ENCODE assay signal across 8 cellular contexts in genomic region chr16:3129137-3130131, GRCh38. TPM values are rescaled to one million over a fixed set of nuclear protein-coding genes. Genes with fewer than 3 reads are reported as not detected.
DNase-seq lines count a peak whose midpoint lies in the region; ATAC-seq, FAIRE-seq and TF ChIP-seq lines count a peak whose summit lies in the region.

No MANE protein-coding gene starts in this region.

- H3K9ac ChIP-seq in HepG2 (ENCODE audit: insufficient read depth, low read depth, low read length) = peak overlapping the region; percentile 40; the same call in 1 of the 2 replicates

- TF ChIP-seq CTCF in choroid plexus epithelial cell (conservative IDR thresholded peaks at IDR 0.05; ENCODE audit: low read depth, low read length) (peak; percentile 96), HepG2 (CRISPR knock-in tag; IDR thresholded peaks at IDR 0.05) (peak; percentile 88)

- H3K79me2 ChIP-seq in HepG2 (ENCODE audit: insufficient read depth, low read length) = peaks cover 13% of the 10 kb centered on the region

- H3K36me3 ChIP-seq in HepG2 (replicated peaks in 1 of 2; ENCODE audit: control insufficient read depth in 1 of 2, insufficient read depth in 2 of 2, low read length in 2 of 2) = 0 out of 5 replicates have a peak, but pooled peaks cover 0 to 2% of the 10 kb centered on the region in 2 experiments

- BruUV-seq in HepG2 (replicated peaks; lab: Mats Ljungman, UMichigan) = no TSS peak

- TF ChIP-seq EP300 in HepG2 (IDR thresholded peaks at IDR 0.05; ENCODE audit: low read depth in 2 of 2, low read length in 2 of 2) = no peak
- TF ChIP-seq EP300 in HepG2 (CRISPR knock-in tag; IDR thresholded peaks at IDR 0.05; ENCODE audit: borderline replicate concordance) = no peak

- 37% methylated on average over 24 of the region's 28 CpGs for WGBS in HepG2 (ENCODE audit: low lambda C conversion rate)

- CTCF ChIA-PET in HepG2 (lab: Yijun Ruan, JAX; ENCODE audit: low intra/inter-chr PET ratio, low total read pairs) = interaction anchor here (1.0 to 1.8 kb wide), 4 partner anchors 28 to 37 kb away, joined by 3 to 6 read pairs (median 4); no protein-coding TSS in a partner anchor

- peaks cover 46% of the 10 kb centered on the region for H3K4me1 ChIP-seq in HepG2 (ENCODE audit: insufficient read depth, low read length)

- H4K20me1 ChIP-seq in HepG2 (ENCODE audit: insufficient read depth, low read length) = peaks cover 7% of the 10 kb centered on the region

- DNase-seq in ELR (ENCODE audit: low read depth) = peak; percentile 83
- peak; percentile 87 for DNase-seq in NCI-H460 (ENCODE audit: extremely low read depth, low read depth)
- DNase-seq in choroid plexus epithelial cell (ENCODE audit: low read depth) = peak; percentile 93
- DNase-seq in HepG2 (ENCODE audit: low spot score) = peak; percentile 82
- DNase-seq in stimulated activated CD4-positive, alpha-beta T cell treated with anti-CD3 and anti-CD28 coated beads, Interleukin-4, amount 100 ng/mL, for 1 hour = peak; percentile 63

- H3K27me3 ChIP-seq in HepG2 (ENCODE audit: control insufficient read depth in 1 of 2, insufficient read depth in 2 of 2, low read length in 2 of 2) = no peaks in the 10 kb centered on the region; a peak in 1 of 5 replicates

- peak overlapping the region; percentile 73 for H3K4me2 ChIP-seq in HepG2 (ENCODE audit: low read depth, low read length)

- intact Hi-C loops in HepG2 (cut with micrococcal nuclease; ENCODE audit: unreplicated experiment) = loop anchor here (2.0 to 5.0 kb wide), 3 partner anchors 32 to 71 kb away; partner anchors contain the start of gene ZSCAN10

- peak; percentile 4 for FAIRE-seq in HepG2 (lab: Jason Lieb, UNC)

- H3K9me3 ChIP-seq in HepG2 (ENCODE audit: low read length) = no peaks in the 10 kb centered on the region

- TF ChIP-seq POLR2A in HepG2 (IDR thresholded peaks at IDR 0.05; ENCODE audit: insufficient read depth in 1 of 2, low read depth in 2 of 2, low read length in 2 of 2) = peak in 1 of 2 experiments; percentile 39; a peak in 1 of 4 replicates

- H2AFZ ChIP-seq in HepG2 (ENCODE audit: low read length) = no peak overlapping the region

- in situ Hi-C loops in HepG2 (cut with HindIII; ENCODE audit: extremely low pct_ligation_motif_present, low pct_unique_long_range_greater_than_20kb) = no loop called here

- no peak overlapping the region for H3K27ac ChIP-seq in HepG2 (ENCODE audit: extremely low read length, insufficient read depth, low read length)

- peak; percentile 70 for ATAC-seq in HG02798 (IDR thresholded peaks at IDR 0.05; ENCODE audit: poor library complexity, unreplicated experiment)
- peak; percentile 66 to 77 for ATAC-seq in activated CD4-positive, CD25-positive, alpha-beta regulatory T cell treated with anti-CD3 and anti-CD28 coated beads, Interleukin-2, amount 50 U/mL, for 24 hours
- peak; percentile 44 for ATAC-seq in HepG2
- ATAC-seq in HG03457 (IDR thresholded peaks at IDR 0.05; ENCODE audit: unreplicated experiment) = no peak

- H3K4me3 ChIP-seq in choroid plexus epithelial cell (ENCODE audit: low read depth, low read length) (peak overlapping the region; percentile 53), HepG2 (replicated peaks in 1 of 3; ENCODE audit: insufficient read depth in 1 of 3, low read depth in 2 of 3, low read length in 3 of 3) (peak overlapping the region; percentile 25 to 67 (median 47); a peak in 5 of 6 replicates)

- peak; percentile 72 for TF ChIP-seq RAD21 in HepG2 (CRISPR knock-in tag; IDR thresholded peaks at IDR 0.05)

- POLR2A ChIA-PET in HepG2 (lab: Yijun Ruan, JAX) = interaction anchor here (0.8 to 2.8 kb wide), 13 partner anchors 16 to 105 kb away, joined by 3 to 17 read pairs (median 4); partner anchors contain the start of gene IL32

RNA-seq across cellular contexts. Expression of gene ZNF213, which starts 5.4 kb away (rescaled TPM):
- 4.5 and 5.0 TPM in 2 replicates for total RNA-seq in NCI-H460 (2014; rRNA removed; shearing (Covaris generic))
- 3.2 and 7.9 TPM in 2 replicates for polyA plus RNA-seq in NCI-H460 (2014; cell fraction: nucleus; rRNA removed)
- 0.97 and 1.2 TPM in 2 replicates for total RNA-seq in HepG2 (2016; rRNA removed; fragmentation: Illumina TruSeq; extraction: Trizol)
- 0.51 and 0.71 TPM in 2 replicates for total RNA-seq in HepG2 (2016; cell fraction: cytosol; rRNA removed; fragmentation: Illumina TruSeq; extraction: Trizol; ENCODE audit: low read depth)
- 0.78 and 0.92 TPM in 2 replicates for total RNA-seq in HepG2 (2016; cell fraction: insoluble cytoplasmic fraction; rRNA removed; fragmentation: Illumina TruSeq; extraction: Trizol)
- total RNA-seq in HepG2 (2016; cell fraction: membrane; rRNA removed; fragmentation: Illumina TruSeq; extraction: Trizol) = 1.7 and 2.6 TPM in 2 replicates
- 0.78 and 1.0 TPM in 2 replicates for total RNA-seq in HepG2 (2016; cell fraction: nucleus; rRNA removed; fragmentation: Illumina TruSeq; extraction: Trizol)
- polyA plus RNA-seq in HepG2 (2011; rRNA removed) = 0.59 and 0.77 TPM in 2 replicates
- polyA plus RNA-seq in HepG2 (2011; cell fraction: cytosol; rRNA removed) = 0.38 and 0.42 TPM in 2 replicates
- polyA plus RNA-seq in HepG2 (2011; cell fraction: nucleus; rRNA removed) = 1.5 and 1.7 TPM in 2 replicates
- polyA plus RNA-seq in HepG2 (2012) = 2.8 and 3.3 TPM in 2 replicates
- polyA plus RNA-seq in HepG2 (2016; cell fraction: cytosol; fragmentation: Illumina TruSeq; extraction: Trizol; ENCODE audit: low read depth) = 1.4 and 1.9 TPM in 2 replicates
- 2.2 and 3.9 TPM in 2 replicates for polyA plus RNA-seq in HepG2 (2016; cell fraction: insoluble cytoplasmic fraction; fragmentation: Illumina TruSeq; extraction: Trizol; ENCODE audit: low read depth)
- 3.0 and 3.5 TPM in 2 replicates for polyA plus RNA-seq in HepG2 (2016; cell fraction: membrane; fragmentation: Illumina TruSeq; extraction: Trizol; ENCODE audit: low read depth)
- polyA plus RNA-seq in HepG2 (2016; cell fraction: nucleus; fragmentation: Illumina TruSeq; extraction: Trizol; ENCODE audit: insufficient read depth, low read depth) = 2.6 and 3.8 TPM in 2 replicates
- 1.5 and 2.3 TPM in 2 replicates for polyA minus RNA-seq in HepG2 (2011; rRNA and poly(A)+ RNA removed; ENCODE audit: low replicate concordance)
- 2.1 and 2.5 TPM in 2 replicates for polyA minus RNA-seq in HepG2 (2011; cell fraction: cytosol; rRNA and poly(A)+ RNA removed)
- polyA minus RNA-seq in HepG2 (2011; cell fraction: nucleus; rRNA and poly(A)+ RNA removed) = 0.26 and 0.50 TPM in 2 replicates

RNA-seq across cellular contexts. Expression of gene ZNF205, which starts 17.0 kb away (rescaled TPM):
- total RNA-seq in NCI-H460 (2014; rRNA removed; shearing (Covaris generic)) = 12.0 and 13.5 TPM in 2 replicates
- 22.6 and 32.1 TPM in 2 replicates for polyA plus RNA-seq in NCI-H460 (2014; cell fraction: nucleus; rRNA removed)
- total RNA-seq in HepG2 (2016; rRNA removed; fragmentation: Illumina TruSeq; extraction: Trizol) = 6.7 and 10.2 TPM in 2 replicates
- total RNA-seq in HepG2 (2016; cell fraction: cytosol; rRNA removed; fragmentation: Illumina TruSeq; extraction: Trizol; ENCODE audit: low read depth) = 5.8 and 5.9 TPM in 2 replicates
- 6.7 and 10.6 TPM in 2 replicates for total RNA-seq in HepG2 (2016; cell fraction: insoluble cytoplasmic fraction; rRNA removed; fragmentation: Illumina TruSeq; extraction: Trizol)
- total RNA-seq in HepG2 (2016; cell fraction: membrane; rRNA removed; fragmentation: Illumina TruSeq; extraction: Trizol) = 12.3 and 12.5 TPM in 2 replicates
- 5.2 and 5.8 TPM in 2 replicates for total RNA-seq in HepG2 (2016; cell fraction: nucleus; rRNA removed; fragmentation: Illumina TruSeq; extraction: Trizol)
- 5.8 and 6.5 TPM in 2 replicates for polyA plus RNA-seq in HepG2 (2011; rRNA removed)
- polyA plus RNA-seq in HepG2 (2011; cell fraction: cytosol; rRNA removed) = 5.0 and 9.9 TPM in 2 replicates
- 22.3 and 26.1 TPM in 2 replicates for polyA plus RNA-seq in HepG2 (2011; cell fraction: nucleus; rRNA removed)
- polyA plus RNA-seq in HepG2 (2012) = 4.5 and 5.5 TPM in 2 replicates
- 6.1 and 6.3 TPM in 2 replicates for polyA plus RNA-seq in HepG2 (2016; cell fraction: cytosol; fragmentation: Illumina TruSeq; extraction: Trizol; ENCODE audit: low read depth)
- 7.6 and 8.3 TPM in 2 replicates for polyA plus RNA-seq in HepG2 (2016; cell fraction: insoluble cytoplasmic fraction; fragmentation: Illumina TruSeq; extraction: Trizol; ENCODE audit: low read depth)
- 8.5 and 10.4 TPM in 2 replicates for polyA plus RNA-seq in HepG2 (2016; cell fraction: membrane; fragmentation: Illumina TruSeq; extraction: Trizol; ENCODE audit: low read depth)
- polyA plus RNA-seq in HepG2 (2016; cell fraction: nucleus; fragmentation: Illumina TruSeq; extraction: Trizol; ENCODE audit: insufficient read depth, low read depth) = 13.2 and 13.4 TPM in 2 replicates
- 4.4 and 7.4 TPM in 2 replicates for polyA minus RNA-seq in HepG2 (2011; rRNA and poly(A)+ RNA removed; ENCODE audit: low replicate concordance)
- 2.8 and 3.6 TPM in 2 replicates for polyA minus RNA-seq in HepG2 (2011; cell fraction: cytosol; rRNA and poly(A)+ RNA removed)
- polyA minus RNA-seq in HepG2 (2011; cell fraction: nucleus; rRNA and poly(A)+ RNA removed) = 1.4 and 2.7 TPM in 2 replicates

RNA-seq across cellular contexts. Expression of gene ZSCAN10, which starts 30.3 kb away (rescaled TPM):
- 0.05 and 0.38 TPM in 2 replicates for total RNA-seq in NCI-H460 (2014; rRNA removed; shearing (Covaris generic))
- 0.58 TPM in 1 of 2 replicates, not detected in the other for polyA plus RNA-seq in NCI-H460 (2014; cell fraction: nucleus; rRNA removed)
- not detected in 2 replicates for total RNA-seq in HepG2 (2016; rRNA removed; fragmentation: Illumina TruSeq; extraction: Trizol)
- not detected in 2 replicates for total RNA-seq in HepG2 (2016; cell fraction: cytosol; rRNA removed; fragmentation: Illumina TruSeq; extraction: Trizol; ENCODE audit: low read depth)
- 0.06 TPM in 1 of 2 replicates, not detected in the other for total RNA-seq in HepG2 (2016; cell fraction: insoluble cytoplasmic fraction; rRNA removed; fragmentation: Illumina TruSeq; extraction: Trizol)
- total RNA-seq in HepG2 (2016; cell fraction: membrane; rRNA removed; fragmentation: Illumina TruSeq; extraction: Trizol) = not detected in 2 replicates
- 0.16 TPM in 1 of 2 replicates, not detected in the other for total RNA-seq in HepG2 (2016; cell fraction: nucleus; rRNA removed; fragmentation: Illumina TruSeq; extraction: Trizol)
- polyA plus RNA-seq in HepG2 (2011; rRNA removed) = not detected in 2 replicates
- polyA plus RNA-seq in HepG2 (2011; cell fraction: cytosol; rRNA removed) = 0.04 TPM in 1 of 2 replicates, not detected in the other
- polyA plus RNA-seq in HepG2 (2011; cell fraction: nucleus; rRNA removed) = 0.31 and 0.82 TPM in 2 replicates
- polyA plus RNA-seq in HepG2 (2012) = 0.11 and 0.17 TPM in 2 replicates
- polyA plus RNA-seq in HepG2 (2016; cell fraction: cytosol; fragmentation: Illumina TruSeq; extraction: Trizol; ENCODE audit: low read depth) = not detected in 2 replicates
- 0.16 TPM in 1 of 2 replicates, not detected in the other for polyA plus RNA-seq in HepG2 (2016; cell fraction: insoluble cytoplasmic fraction; fragmentation: Illumina TruSeq; extraction: Trizol; ENCODE audit: low read depth)
- not detected in 2 replicates for polyA plus RNA-seq in HepG2 (2016; cell fraction: membrane; fragmentation: Illumina TruSeq; extraction: Trizol; ENCODE audit: low read depth)
- polyA plus RNA-seq in HepG2 (2016; cell fraction: nucleus; fragmentation: Illumina TruSeq; extraction: Trizol; ENCODE audit: insufficient read depth, low read depth) = not detected in 2 replicates
- not detected in 2 replicates for polyA minus RNA-seq in HepG2 (2011; rRNA and poly(A)+ RNA removed; ENCODE audit: low replicate concordance)
- polyA minus RNA-seq in HepG2 (2011; cell fraction: cytosol; rRNA and poly(A)+ RNA removed) = not detected in 2 replicates
- not detected in 2 replicates for polyA minus RNA-seq in HepG2 (2011; cell fraction: nucleus; rRNA and poly(A)+ RNA removed)

RNA-seq across cellular contexts. Expression of gene OR1F1, which starts 58.6 kb away (rescaled TPM):
- total RNA-seq in NCI-H460 (2014; rRNA removed; shearing (Covaris generic)) = 0.58 and 0.67 TPM in 2 replicates
- not detected in 2 replicates for polyA plus RNA-seq in NCI-H460 (2014; cell fraction: nucleus; rRNA removed)
- not detected in 2 replicates for total RNA-seq in HepG2 (2016; rRNA removed; fragmentation: Illumina TruSeq; extraction: Trizol)
- total RNA-seq in HepG2 (2016; cell fraction: cytosol; rRNA removed; fragmentation: Illumina TruSeq; extraction: Trizol; ENCODE audit: low read depth) = not detected in 2 replicates
- 0.15 TPM in 1 of 2 replicates, not detected in the other for total RNA-seq in HepG2 (2016; cell fraction: insoluble cytoplasmic fraction; rRNA removed; fragmentation: Illumina TruSeq; extraction: Trizol)
- not detected in 2 replicates for total RNA-seq in HepG2 (2016; cell fraction: membrane; rRNA removed; fragmentation: Illumina TruSeq; extraction: Trizol)
- not detected in 2 replicates for total RNA-seq in HepG2 (2016; cell fraction: nucleus; rRNA removed; fragmentation: Illumina TruSeq; extraction: Trizol)
- polyA plus RNA-seq in HepG2 (2011; rRNA removed) = 0.90 and 0.97 TPM in 2 replicates
- polyA plus RNA-seq in HepG2 (2011; cell fraction: cytosol; rRNA removed) = 0.94 and 1.1 TPM in 2 replicates
- polyA plus RNA-seq in HepG2 (2011; cell fraction: nucleus; rRNA removed) = 0.88 and 1.3 TPM in 2 replicates
- polyA plus RNA-seq in HepG2 (2012) = 0.25 and 0.40 TPM in 2 replicates
- polyA plus RNA-seq in HepG2 (2016; cell fraction: cytosol; fragmentation: Illumina TruSeq; extraction: Trizol; ENCODE audit: low read depth) = not detected in 2 replicates
- not detected in 2 replicates for polyA plus RNA-seq in HepG2 (2016; cell fraction: insoluble cytoplasmic fraction; fragmentation: Illumina TruSeq; extraction: Trizol; ENCODE audit: low read depth)
- polyA plus RNA-seq in HepG2 (2016; cell fraction: membrane; fragmentation: Illumina TruSeq; extraction: Trizol; ENCODE audit: low read depth) = not detected in 2 replicates
- 0.53 TPM in 1 of 2 replicates, not detected in the other for polyA plus RNA-seq in HepG2 (2016; cell fraction: nucleus; fragmentation: Illumina TruSeq; extraction: Trizol; ENCODE audit: insufficient read depth, low read depth)
- polyA minus RNA-seq in HepG2 (2011; rRNA and poly(A)+ RNA removed; ENCODE audit: low replicate concordance) = 4.7 and 5.0 TPM in 2 replicates
- polyA minus RNA-seq in HepG2 (2011; cell fraction: cytosol; rRNA and poly(A)+ RNA removed) = 0.69 TPM in 1 of 2 replicates, not detected in the other
- 0.64 TPM in 1 of 2 replicates, not detected in the other for polyA minus RNA-seq in HepG2 (2011; cell fraction: nucleus; rRNA and poly(A)+ RNA removed)
